In genomic region chr2:31813016-31813415, GRCh38 we compare ENCODE assay signal across 15 cellular contexts.
"Had no signal": no experiment of that assay in that cellular context is flagged by ENCODE, and none has a peak within 500 bp of the region (broad histone marks: within the 10 kb centered on the region; RNA-seq: fewer than 3 reads in every experiment).

No MANE protein-coding gene starts in this region.

- H3K4me3 Mint-ChIP-seq: activated CD4-positive, alpha-beta T cell treated with anti-CD3 and anti-CD28 coated beads, Interleukin-2, amount 10 ng/mL, durations not matched to agents 7 days and 5 days; endodermal cell; nephron had no signal

- ATAC-seq: sciatic nerve had no signal

- H3K27ac Mint-ChIP-seq: endodermal cell, nephron had no signal

- H3K27me3 ChIP-seq: brain microvascular endothelial cell, suprapubic skin had no signal

- H3K36me3 Mint-ChIP-seq: T-cell had no signal

- H3K4me1 ChIP-seq: lower lobe of right lung, prostate gland, suprapubic skin had no signal

- H3K9me3 Mint-ChIP-seq: T-cell had no signal

- DNase-seq: activated CD4-positive, alpha-beta T cell treated with anti-CD3 and anti-CD28 coated beads, Interleukin-2, amount 10 ng/mL, durations not matched to agents 7 days and 5 days; activated CD8-positive, alpha-beta memory T cell treated with anti-CD3 and anti-CD28 coated beads for 24 hours; activated naive CD4-positive, alpha-beta T cell treated with anti-CD3 and anti-CD28 coated beads, Interleukin-2, amount 50 U/mL, for 16 hours; amygdala; brain microvascular endothelial cell; endodermal cell; glutamatergic neuron; lower lobe of right lung; stimulated activated CD4-positive, alpha-beta T cell treated with anti-CD3 and anti-CD28 coated beads, Interleukin-12 subunit alpha, Interleukin-12 subunit beta, amount 100 ng/mL, for 4 hours; stimulated activated naive CD8-positive, alpha-beta T cell treated with anti-CD3 and anti-CD28 coated beads, Interleukin-15, Interleukin-2, amounts not matched to agents 100 U/mL and 50 U/mL, for 24 hours; T-cell had no signal

- H3K4me3 ChIP-seq: lower lobe of right lung, prostate gland, suprapubic skin had no signal

- H3K27me3 Mint-ChIP-seq: activated CD4-positive, alpha-beta T cell treated with anti-CD3 and anti-CD28 coated beads, Interleukin-2, amount 10 ng/mL, durations not matched to agents 7 days and 5 days; T-cell had no signal

- H3K9me3 ChIP-seq: lower lobe of right lung, prostate gland, suprapubic skin had no signal

- H3K27ac ChIP-seq: brain microvascular endothelial cell, lower lobe of right lung, suprapubic skin had no signal

- H3K4me1 Mint-ChIP-seq: endodermal cell had no signal

- H3K36me3 ChIP-seq: brain microvascular endothelial cell, lower lobe of right lung, prostate gland, suprapubic skin had no signal
